8 cellular contexts compared by ENCODE assay signal in the genomic region with DNA sequence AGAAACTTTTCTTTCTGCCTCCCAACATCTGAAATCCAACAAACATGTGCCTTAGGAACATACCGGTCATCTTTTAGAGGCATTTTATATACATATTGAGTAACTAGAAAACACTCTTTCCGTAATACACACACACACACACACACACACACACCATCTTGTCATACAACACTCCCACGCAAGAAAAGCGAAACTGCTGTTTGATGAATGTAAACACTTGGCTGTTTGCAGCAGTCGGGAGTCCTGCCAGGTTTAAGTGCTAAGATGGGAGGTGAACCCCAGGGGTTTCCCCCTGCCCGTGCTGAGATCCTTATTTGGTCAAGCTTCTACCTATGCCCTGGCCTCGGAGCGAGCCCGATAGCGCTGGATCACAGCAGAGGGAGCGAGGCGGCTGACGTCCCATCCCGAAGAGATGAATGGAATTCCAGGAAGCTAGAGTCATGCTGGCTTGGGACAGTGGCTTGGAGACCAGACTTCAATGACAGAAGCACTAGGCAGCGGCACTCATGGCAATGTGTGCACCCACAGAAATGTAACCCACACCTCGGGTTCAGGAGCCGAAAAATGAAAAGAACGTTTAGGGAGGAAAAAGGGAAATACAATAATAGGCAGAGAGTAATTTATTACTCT. TPM values are rescaled to one million over a fixed set of nuclear protein-coding genes. Genes with fewer than 3 reads are reported as not detected.
DNase-seq lines count a peak whose midpoint lies in the region; ATAC-seq and TF ChIP-seq lines count a peak whose summit lies in the region.

No MANE protein-coding gene starts in this region.

- H3K36me3 ChIP-seq in right lobe of liver (peaks cover 0 to 10% (median 5%) of the 10 kb centered on the region in 4 donors), transverse colon (peaks cover 0 to 12% (median 0%) of the 10 kb centered on the region in 4 donors)

- H3K27ac ChIP-seq in right lobe of liver (peak overlapping the region; percentile 75 to 88 (median 79)), transverse colon (peak overlapping the region; percentile 86 to 97 (median 95))

- TF ChIP-seq EP300 in transverse colon (IDR thresholded peaks at IDR 0.05; ENCODE audit: low read depth), result no peak

- intact Hi-C loops in right lobe of liver (cut with DNase I), result loop anchor here (10.0 kb wide), 2 partner anchors 275 to 455 kb away; no protein-coding TSS in a partner anchor
- intact Hi-C loops in transverse colon (cut with DNase I; ENCODE audit: low total_unique reads), result loop anchor here (1.0 to 5.0 kb wide), 3 partner anchors 107 to 761 kb away; no protein-coding TSS in a partner anchor

- peak; percentile 83 for DNase-seq in ELF-1 (ENCODE audit: low read depth, low spot score)
- peak; percentile 61 for DNase-seq in NCI-H226
- peak; percentile 80 for DNase-seq in ecto neural progenitor cell (ENCODE audit: low spot score)
- peak; percentile 63 to 84 (median 73) for DNase-seq in right lobe of liver
- peak; percentile 49 for DNase-seq in transverse colon
- DNase-seq in NCI-H1694 (lab: John Stamatoyannopoulos, UW), result no peak
- no peak for DNase-seq in HUDEP-2 (lab: John Stamatoyannopoulos, UW; ENCODE audit: unreplicated experiment in 76 of 76)

- no peak for TF ChIP-seq POLR2A in right lobe of liver (IDR thresholded peaks at IDR 0.05)
- no peak for TF ChIP-seq POLR2A in transverse colon (IDR thresholded peaks at IDR 0.05)

- H3K4me1 ChIP-seq in right lobe of liver (peaks cover 0 to 13% (median 0%) of the 10 kb centered on the region in 4 donors), transverse colon (peaks cover 0 to 46% (median 31%) of the 10 kb centered on the region in 4 donors)

- H3K9me3 ChIP-seq in right lobe of liver (no peaks in the 10 kb centered on the region), transverse colon (no peaks in the 10 kb centered on the region)

- TF ChIP-seq CTCF in right lobe of liver (IDR thresholded peaks at IDR 0.05) (no peak), transverse colon (IDR thresholded peaks at IDR 0.05) (no peak)

- H3K27me3 ChIP-seq in right lobe of liver, result no peaks in the 10 kb centered on the region
- no peaks in the 10 kb centered on the region for H3K27me3 ChIP-seq in transverse colon

- ATAC-seq in right lobe of liver, result peak; percentile 52 to 71 (median 66)
- no peak for ATAC-seq in HG02571 (IDR thresholded peaks at IDR 0.05; ENCODE audit: unreplicated experiment)

- H3K4me3 ChIP-seq in right lobe of liver, result peak overlapping the region; percentile 48 to 58 (median 53)
- peak overlapping the region in 3 of 4 donors; percentile 55 to 83 (median 57) for H3K4me3 ChIP-seq in transverse colon

- WGBS in right lobe of liver (ENCODE audit: insufficient coverage, low coverage, low lambda C conversion rate, missing lambda C conversion rate), result 11% methylated on average over 15 of the region's 18 CpGs
- 46 to 52% methylated on average over 12 to 18 of the region's 18 CpGs for WGBS in transverse colon (ENCODE audit: low coverage in 1 of 2), 2 donors

- in situ Hi-C loops in transverse colon (cut with MboI; ENCODE audit: low pct_ligation_motif_present in 1 of 4, low pct_unique_long_range_greater_than_20kb in 1 of 4, low sequenced_read_pairs in 3 of 4), result loop anchor here (10.0 to 25.0 kb wide), 8 partner anchors 183 to 875 kb away; no protein-coding TSS in a partner anchor

RNA-seq across cellular contexts. Expression of a gene that starts 1.3 kb away (rescaled TPM):
- total RNA-seq in right lobe of liver, result 100 to 1,000 TPM in 1 of 6 experiments, 10 to 100 TPM in 5; 10.7 to 253 (median 64.6) TPM
- total RNA-seq in transverse colon, result 100 to 1,000 TPM; 197 to 753 (median 410) TPM

Comparison
In these comparisons a context has a peak if more than half of its experiments do, and no peak if none do; other contexts are left out.
1. DNase-seq: peak in ELF-1 (single experiment), NCI-H226 (single experiment), ecto neural progenitor cell (single experiment), right lobe of liver (3 of 3) and transverse colon (single experiment); none in NCI-H1694 (single experiment) and HUDEP-2 (0 of 76).